ENCODE assay signal across 19 cellular contexts in the genomic region with DNA sequence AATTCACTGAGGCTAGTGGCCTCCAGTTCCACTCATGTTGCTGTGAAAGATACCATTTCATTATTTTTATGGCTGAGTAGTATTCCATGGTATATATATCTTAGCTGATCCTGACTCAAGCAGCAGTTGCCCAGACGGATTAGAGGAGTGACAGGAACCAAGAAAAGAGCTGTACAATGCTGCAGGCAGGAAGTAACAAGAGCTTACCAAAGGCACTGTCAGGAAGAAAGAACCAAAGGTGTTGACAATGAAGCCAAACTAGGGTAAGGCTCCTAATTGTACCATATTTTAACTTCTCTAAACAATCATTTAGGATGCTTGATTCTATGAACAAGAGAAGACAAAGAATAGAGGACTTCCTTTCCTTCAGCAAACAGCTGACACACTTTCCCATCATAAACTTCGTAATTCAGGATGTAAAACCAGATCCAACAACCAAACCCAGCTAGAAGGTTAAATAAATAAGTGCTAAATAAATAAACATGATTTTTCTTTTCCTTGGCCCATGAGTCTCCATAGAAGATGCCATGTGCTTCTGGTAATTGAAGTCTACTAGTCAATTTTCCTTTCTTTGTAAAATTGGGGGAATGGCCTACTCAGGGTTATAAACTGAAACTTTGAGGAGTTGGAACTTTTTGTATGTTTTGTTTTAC.
DNase-seq lines count a peak whose midpoint lies in the region; ATAC-seq and TF ChIP-seq lines count a peak whose summit lies in the region.
"Had no signal": no experiment of that assay in that cellular context is flagged by ENCODE, and none has a peak within 500 bp of the region (broad histone marks: within the 10 kb centered on the region; RNA-seq: fewer than 3 reads in every experiment).

No MANE protein-coding gene starts in this region.

- CTCF ChIA-PET in CD4-positive, alpha-beta T cell (lab: Charles Lee): interaction anchor here (1.1 to 1.2 kb wide), 3 partner anchors 9 to 161 kb away, joined by 3 to 5 read pairs (median 3); no protein-coding TSS in a partner anchor
- CTCF ChIA-PET in HCT116 (lab: Charles Lee): interaction anchor here (0.8 kb wide), 1 partner anchor 18 kb away, joined by 3 read pairs; no protein-coding TSS in a partner anchor

- DNase-seq in CD4-positive, alpha-beta T cell: no peak
- DNase-seq in HCT116 (ENCODE audit: low read depth, low spot score) (no peak), lung microvascular endothelial cell (ENCODE audit: low read depth in 2 of 2) (peak; percentile 19 to 41), heart right ventricle (no peak), RKO (ENCODE audit: low spot score) (no peak), NOMO-1 (lab: John Stamatoyannopoulos, UW; ENCODE audit: unreplicated experiment in 2 of 2) (no peak), left ventricle myocardium inferior (no peak)
- DNase-seq in activated T-helper 1 cell treated with anti-CD3 and anti-CD28 coated beads, Interleukin-12 subunit alpha, Interleukin-12 subunit beta, Interleukin-2, Interleukin-4 antibody, amounts not matched to agents 30 ng/mL and 10 ng/mL and 1 ng/mL, durations not matched to agents 14 hours and 24 hours and 36 hours (ENCODE audit: low spot score): no peak
- DNase-seq: activated gamma-delta T cell treated with Interleukin-2 at 50 U/mL for 16 hours, NCI-H1105 treated with DMSO at 0.1 percent for 48 hours, NCI-H2107, NCI-H526 treated with DMSO at 0.1 percent for 48 hours, nephron progenitor cell, posterior cingulate gyrus, sigmoid colon, SJCRH30 had no signal

- TF ChIP-seq POLR2A in HCT116 (IDR thresholded peaks at IDR 0.05; ENCODE audit: borderline replicate concordance, extremely low read depth, insufficient read depth, insufficient read length): no peak

- no peaks in the 10 kb centered on the region for H3K9me3 Mint-ChIP-seq in CD4-positive, alpha-beta T cell
- no peaks in the 10 kb centered on the region for H3K9me3 Mint-ChIP-seq in activated T-helper 1 cell treated with anti-CD3 and anti-CD28 coated beads, Interleukin-12 subunit alpha, Interleukin-12 subunit beta, Interleukin-2, Interleukin-4 antibody, amounts not matched to agents 30 ng/mL and 10 ng/mL and 1 ng/mL, durations not matched to agents 14 hours and 24 hours and 36 hours
- H3K9me3 Mint-ChIP-seq: nephron progenitor cell; stimulated activated effector memory CD8-positive, alpha-beta T cell treated with anti-CD3 and anti-CD28 coated beads, Interleukin-12 subunit alpha, Interleukin-12 subunit beta, amount 100 ng/mL, for 72 hours had no signal

- TF ChIP-seq CTCF in CD4-positive, alpha-beta T cell (IDR thresholded peaks at IDR 0.05): no peak
- TF ChIP-seq CTCF in HCT116 (IDR thresholded peaks at IDR 0.05 in 2 of 3, conservative IDR thresholded peaks at IDR 0.05 in 1 of 3; ENCODE audit: borderline replicate concordance in 1 of 3, insufficient read depth in 1 of 3, low read depth in 2 of 3, low read length in 2 of 3) (no peak), heart right ventricle (IDR thresholded peaks at IDR 0.05) (no peak), left ventricle myocardium inferior (IDR thresholded peaks at IDR 0.05; ENCODE audit: borderline replicate concordance) (no peak)

- H3K4me1 ChIP-seq in HCT116 (ENCODE audit: control insufficient read depth in 1 of 2, insufficient read depth in 2 of 2, low read length in 2 of 2) (peaks cover 27 to 71% of the 10 kb centered on the region in 2 experiments), heart right ventricle (peaks cover 0 to 40% (median 14%) of the 10 kb centered on the region in 9 donors), left ventricle myocardium inferior (peaks cover 24% of the 10 kb centered on the region)
- H3K4me1 ChIP-seq: SJCRH30 had no signal

- WGBS in heart right ventricle, 2 donors: 65 to 79% methylated on average over 2 of the region's 2 CpGs

- no peak for TF ChIP-seq RAD21 in HCT116 (IDR thresholded peaks at IDR 0.05; ENCODE audit: low read depth)

- no peaks in the 10 kb centered on the region for H3K27me3 ChIP-seq in CD4-positive, alpha-beta T cell (ENCODE audit: control insufficient read depth, insufficient read depth, low read length)
- H3K27me3 ChIP-seq in HCT116 (ENCODE audit: insufficient read depth, low read length) (no peaks in the 10 kb centered on the region), heart right ventricle (no peaks in the 10 kb centered on the region), left ventricle myocardium inferior (ENCODE audit: low read depth) (no peaks in the 10 kb centered on the region)
- H3K27me3 ChIP-seq: sigmoid colon, SJCRH30 had no signal

- H3K4me3 ChIP-seq in HCT116 (replicated peaks in 1 of 2; ENCODE audit: low read depth in 1 of 2, low read length in 2 of 2) (no peak overlapping the region), heart right ventricle (no peak overlapping the region), left ventricle myocardium inferior (no peak overlapping the region)
- H3K4me3 ChIP-seq: lung, sigmoid colon, SJCRH30 had no signal

- H3K36me3 ChIP-seq in HCT116 (ENCODE audit: control insufficient read depth in 1 of 2, insufficient read depth in 2 of 2, low read length in 2 of 2) (no peaks in the 10 kb centered on the region), heart right ventricle (no peaks in the 10 kb centered on the region), left ventricle myocardium inferior (no peaks in the 10 kb centered on the region)
- H3K36me3 ChIP-seq: sigmoid colon, SJCRH30 had no signal

- POLR2A ChIA-PET in CD4-positive, alpha-beta T cell (lab: Charles Lee): interaction anchor here (0.7 to 2.2 kb wide), 6 partner anchors 10 to 71 kb away, joined by 3 to 13 read pairs (median 5); no protein-coding TSS in a partner anchor
- POLR2A ChIA-PET in HCT116 (lab: Charles Lee): interaction anchor here (0.7 kb wide), 1 partner anchor 9 kb away, joined by 3 read pairs; no protein-coding TSS in a partner anchor

- no peak for ATAC-seq in CD4-positive, alpha-beta T cell (ENCODE audit: poor library complexity)
- ATAC-seq in HCT116 (no peak), heart right ventricle (no peak)
- ATAC-seq: activated CD4-positive, CD25-positive, alpha-beta regulatory T cell treated with anti-CD3 and anti-CD28 coated beads, Interleukin-2, amount 50 U/mL, for 24 hours; stimulated activated effector memory CD8-positive, alpha-beta T cell treated with anti-CD3 and anti-CD28 coated beads, Interleukin-12 subunit alpha, Interleukin-12 subunit beta, amount 100 ng/mL, for 72 hours had no signal

- H3K27me3 Mint-ChIP-seq in CD4-positive, alpha-beta T cell: no peaks in the 10 kb centered on the region
- H3K27me3 Mint-ChIP-seq in activated T-helper 1 cell treated with anti-CD3 and anti-CD28 coated beads, Interleukin-12 subunit alpha, Interleukin-12 subunit beta, Interleukin-2, Interleukin-4 antibody, amounts not matched to agents 30 ng/mL and 10 ng/mL and 1 ng/mL, durations not matched to agents 14 hours and 24 hours and 36 hours (ENCODE audit: insufficient read depth): no peaks in the 10 kb centered on the region

- peak overlapping the region; percentile 6 for H3K4me3 Mint-ChIP-seq in CD4-positive, alpha-beta T cell
- peak overlapping the region; percentile 32 for H3K4me3 Mint-ChIP-seq in activated T-helper 1 cell treated with anti-CD3 and anti-CD28 coated beads, Interleukin-12 subunit alpha, Interleukin-12 subunit beta, Interleukin-2, Interleukin-4 antibody, amounts not matched to agents 30 ng/mL and 10 ng/mL and 1 ng/mL, durations not matched to agents 14 hours and 24 hours and 36 hours
- H3K4me3 Mint-ChIP-seq: nephron progenitor cell; stimulated activated effector memory CD8-positive, alpha-beta T cell treated with anti-CD3 and anti-CD28 coated beads, Interleukin-12 subunit alpha, Interleukin-12 subunit beta, amount 100 ng/mL, for 72 hours had no signal

- H2AFZ ChIP-seq in HCT116 (ENCODE audit: low read depth, low read length, poor library complexity, severe bottlenecking): peak overlapping the region; percentile 58

- no peak overlapping the region for H3K4me2 ChIP-seq in HCT116 (ENCODE audit: low read length)

- H3K9me2 ChIP-seq in HCT116 (ENCODE audit: insufficient read depth): no peaks in the 10 kb centered on the region

- no peaks in the 10 kb centered on the region for H4K20me1 ChIP-seq in HCT116 (ENCODE audit: insufficient read depth)

- RAD21 ChIA-PET in HCT116 (lab: Charles Lee; ENCODE audit: low non-redundant PET in 1 of 2, low total read pairs in 2 of 2, uncharacterized antibody in 2 of 2, unreplicated experiment in 2 of 2): no interaction called here

- H3K27ac ChIP-seq in CD4-positive, alpha-beta T cell (ENCODE audit: low read depth, low read length): no peak overlapping the region
- no peak overlapping the region for H3K27ac ChIP-seq in HCT116 (ENCODE audit: low read depth, low read length)
- no peak overlapping the region for H3K27ac ChIP-seq in heart right ventricle
- no peak overlapping the region for H3K27ac ChIP-seq in left ventricle myocardium inferior (replicated peaks)
- H3K27ac ChIP-seq: sigmoid colon, SJCRH30 had no signal

- peak overlapping the region; percentile 22 for H3K27ac Mint-ChIP-seq in CD4-positive, alpha-beta T cell
- H3K27ac Mint-ChIP-seq in activated T-helper 1 cell treated with anti-CD3 and anti-CD28 coated beads, Interleukin-12 subunit alpha, Interleukin-12 subunit beta, Interleukin-2, Interleukin-4 antibody, amounts not matched to agents 30 ng/mL and 10 ng/mL and 1 ng/mL, durations not matched to agents 14 hours and 24 hours and 36 hours: peak overlapping the region; percentile 44
- H3K27ac Mint-ChIP-seq: nephron progenitor cell; stimulated activated effector memory CD8-positive, alpha-beta T cell treated with anti-CD3 and anti-CD28 coated beads, Interleukin-12 subunit alpha, Interleukin-12 subunit beta, amount 100 ng/mL, for 72 hours had no signal

- no peaks in the 10 kb centered on the region for H3K79me2 ChIP-seq in HCT116 (ENCODE audit: insufficient read depth, low read length)

- H3K9ac ChIP-seq in HCT116 (ENCODE audit: low read length): no peak overlapping the region

- no peaks in the 10 kb centered on the region for H3K9me3 ChIP-seq in CD4-positive, alpha-beta T cell (ENCODE audit: control insufficient read depth, low read length)
- H3K9me3 ChIP-seq in HCT116 (ENCODE audit: control insufficient read depth in 1 of 2, insufficient read depth in 1 of 2, low read depth in 1 of 2, low read length in 2 of 2) (no peaks in the 10 kb centered on the region), heart right ventricle (no peaks in the 10 kb centered on the region), left ventricle myocardium inferior (replicated peaks) (no peaks in the 10 kb centered on the region)
- H3K9me3 ChIP-seq: sigmoid colon, SJCRH30 had no signal

- H3K36me3 Mint-ChIP-seq in CD4-positive, alpha-beta T cell (ENCODE audit: low read depth): no peaks in the 10 kb centered on the region
- peaks cover 8% of the 10 kb centered on the region for H3K36me3 Mint-ChIP-seq in activated T-helper 1 cell treated with anti-CD3 and anti-CD28 coated beads, Interleukin-12 subunit alpha, Interleukin-12 subunit beta, Interleukin-2, Interleukin-4 antibody, amounts not matched to agents 30 ng/mL and 10 ng/mL and 1 ng/mL, durations not matched to agents 14 hours and 24 hours and 36 hours (ENCODE audit: low read depth)

- peaks cover 78% of the 10 kb centered on the region for H3K4me1 Mint-ChIP-seq in CD4-positive, alpha-beta T cell (ENCODE audit: low read depth)
- peaks cover 79% of the 10 kb centered on the region for H3K4me1 Mint-ChIP-seq in activated T-helper 1 cell treated with anti-CD3 and anti-CD28 coated beads, Interleukin-12 subunit alpha, Interleukin-12 subunit beta, Interleukin-2, Interleukin-4 antibody, amounts not matched to agents 30 ng/mL and 10 ng/mL and 1 ng/mL, durations not matched to agents 14 hours and 24 hours and 36 hours (ENCODE audit: low read depth)

- no TSS peak for BruUV-seq in HCT116 (replicated peaks; lab: Mats Ljungman, UMichigan)

- intact Hi-C loops in CD4-positive, alpha-beta T cell (cut with DNase I, micrococcal nuclease): loop anchor here in 1 of 2 experiments (5.0 kb wide), 1 partner anchor 37 kb away; no protein-coding TSS in a partner anchor
- intact Hi-C loops in HCT116 (cut with micrococcal nuclease): no loop called here
- intact Hi-C loops in activated T-helper 1 cell treated with anti-CD3 and anti-CD28 coated beads, Interleukin-12 subunit alpha, Interleukin-12 subunit beta, Interleukin-2, Interleukin-4 antibody, amounts not matched to agents 30 ng/mL and 10 ng/mL and 1 ng/mL, durations not matched to agents 14 hours and 24 hours and 36 hours (cut with micrococcal nuclease): loop anchor here (10.0 kb wide), 1 partner anchor 1049 kb away; no protein-coding TSS in a partner anchor
- intact Hi-C loops in heart right ventricle (cut with DNase I): no loop called here
- intact Hi-C loops in left ventricle myocardium inferior (cut with micrococcal nuclease): no loop called here

Comparison
In these comparisons a context has a peak if more than half of its experiments do, and no peak if none do; other contexts are left out.
1. DNase-seq: peak in lung microvascular endothelial cell (2 of 2); none in CD4-positive, alpha-beta T cell (0 of 10), HCT116 (single experiment), activated T-helper 1 cell treated with anti-CD3 and anti-CD28 coated beads, Interleukin-12 subunit alpha, Interleukin-12 subunit beta, Interleukin-2, Interleukin-4 antibody, amounts not matched to agents 30 ng/mL and 10 ng/mL and 1 ng/mL, durations not matched to agents 14 hours and 24 hours and 36 hours (single experiment), heart right ventricle (0 of 2), RKO (single experiment), NOMO-1 (0 of 2) and left ventricle myocardium inferior (single experiment).